1 cellular context compared by ENCODE assay signal in the genomic region with DNA sequence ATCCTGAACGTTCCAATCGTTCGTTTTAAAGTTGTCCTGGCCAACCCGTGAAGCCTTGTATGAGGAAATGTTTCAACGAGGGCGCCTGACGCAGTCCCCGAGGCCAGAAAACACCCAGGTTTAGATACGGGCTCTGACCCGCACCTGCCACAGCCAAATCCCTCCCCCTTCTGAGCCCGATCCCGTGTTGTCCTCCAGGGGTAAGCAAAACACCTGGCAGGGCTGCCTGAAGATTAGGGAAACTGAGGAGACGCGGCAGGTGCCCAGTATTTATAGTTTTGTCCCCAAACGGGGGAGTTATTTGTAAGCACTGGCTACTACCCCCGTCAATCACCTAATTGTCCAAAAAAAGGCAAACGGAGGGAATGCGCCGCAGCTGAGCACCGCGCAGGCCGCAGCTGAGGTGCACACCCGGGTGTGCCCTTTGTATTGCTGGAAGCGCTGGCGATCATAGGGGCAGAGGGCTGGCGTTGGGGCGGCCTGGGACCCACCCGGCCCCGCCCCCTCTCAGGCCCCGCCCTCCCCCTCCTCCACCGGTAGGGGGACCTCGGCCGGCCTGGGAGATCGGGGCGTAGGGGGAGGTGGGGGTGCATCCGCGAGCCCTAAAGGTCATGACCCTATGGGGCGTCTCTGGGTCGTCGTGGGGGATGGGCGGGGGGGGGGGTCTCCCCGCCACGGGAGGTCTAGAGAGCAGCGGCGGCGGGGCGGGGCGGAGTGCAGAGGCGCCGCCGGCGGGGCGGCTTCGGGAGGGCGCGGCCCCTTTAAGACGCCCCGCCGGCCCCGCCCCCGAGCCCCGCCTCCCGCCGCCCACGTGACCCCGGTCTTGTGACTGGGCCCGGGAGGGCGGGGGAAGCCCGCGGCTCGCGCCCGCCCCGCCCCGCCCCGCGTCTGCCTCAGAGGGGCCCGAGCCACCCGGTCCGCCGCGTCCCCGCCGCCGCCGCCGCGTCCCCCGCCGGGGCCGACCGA.
A peak's percentile ranks its signal among the peaks of the same experiment; 100 is the strongest.
TF ChIP-seq lines count a peak whose summit lies in the region.

A gene with protein sequence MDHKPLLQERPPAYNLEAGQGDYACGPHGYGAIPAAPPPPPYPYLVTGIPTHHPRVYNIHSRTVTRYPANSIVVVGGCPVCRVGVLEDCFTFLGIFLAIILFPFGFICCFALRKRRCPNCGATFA (plus strand): TSS at position 896 of the 966 bp plus-strand sequence. CDS start 110 bp downstream, outside the sequence.

TF ChIP-seq in HepG2, 621 proteins besides CTCF, POLR2A, EP300 and RAD21 (continued from another document and continues in another):
- TF ChIP-seq, protein P1, sequence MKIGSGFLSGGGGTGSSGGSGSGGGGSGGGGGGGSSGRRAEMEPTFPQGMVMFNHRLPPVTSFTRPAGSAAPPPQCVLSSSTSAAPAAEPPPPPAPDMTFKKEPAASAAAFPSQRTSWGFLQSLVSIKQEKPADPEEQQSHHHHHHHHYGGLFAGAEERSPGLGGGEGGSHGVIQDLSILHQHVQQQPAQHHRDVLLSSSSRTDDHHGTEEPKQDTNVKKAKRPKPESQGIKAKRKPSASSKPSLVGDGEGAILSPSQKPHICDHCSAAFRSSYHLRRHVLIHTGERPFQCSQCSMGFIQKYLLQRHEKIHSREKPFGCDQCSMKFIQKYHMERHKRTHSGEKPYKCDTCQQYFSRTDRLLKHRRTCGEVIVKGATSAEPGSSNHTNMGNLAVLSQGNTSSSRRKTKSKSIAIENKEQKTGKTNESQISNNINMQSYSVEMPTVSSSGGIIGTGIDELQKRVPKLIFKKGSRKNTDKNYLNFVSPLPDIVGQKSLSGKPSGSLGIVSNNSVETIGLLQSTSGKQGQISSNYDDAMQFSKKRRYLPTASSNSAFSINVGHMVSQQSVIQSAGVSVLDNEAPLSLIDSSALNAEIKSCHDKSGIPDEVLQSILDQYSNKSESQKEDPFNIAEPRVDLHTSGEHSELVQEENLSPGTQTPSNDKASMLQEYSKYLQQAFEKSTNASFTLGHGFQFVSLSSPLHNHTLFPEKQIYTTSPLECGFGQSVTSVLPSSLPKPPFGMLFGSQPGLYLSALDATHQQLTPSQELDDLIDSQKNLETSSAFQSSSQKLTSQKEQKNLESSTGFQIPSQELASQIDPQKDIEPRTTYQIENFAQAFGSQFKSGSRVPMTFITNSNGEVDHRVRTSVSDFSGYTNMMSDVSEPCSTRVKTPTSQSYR (CRISPR knock-in tag; IDR thresholded peaks at IDR 0.05; ENCODE audit: borderline replicate concordance) = peak; percentile 71; the same call in 1 of the 2 replicates
- peak; percentile 50; the same call in 1 of the 2 replicates for TF ChIP-seq ARNT2 (CRISPR knock-in tag; IDR thresholded peaks at IDR 0.05; ENCODE audit: low read depth)
- TF ChIP-seq ZNF614 (CRISPR knock-in tag; IDR thresholded peaks at IDR 0.05; ENCODE audit: borderline replicate concordance) = 0 out of 2 replicates have a peak, but pooled peaks have one; percentile 14
- peak; percentile 37; the same call in 1 of the 2 replicates for TF ChIP-seq BORCS8-MEF2B (CRISPR knock-in tag; IDR thresholded peaks at IDR 0.05)
- TF ChIP-seq, protein P2, sequence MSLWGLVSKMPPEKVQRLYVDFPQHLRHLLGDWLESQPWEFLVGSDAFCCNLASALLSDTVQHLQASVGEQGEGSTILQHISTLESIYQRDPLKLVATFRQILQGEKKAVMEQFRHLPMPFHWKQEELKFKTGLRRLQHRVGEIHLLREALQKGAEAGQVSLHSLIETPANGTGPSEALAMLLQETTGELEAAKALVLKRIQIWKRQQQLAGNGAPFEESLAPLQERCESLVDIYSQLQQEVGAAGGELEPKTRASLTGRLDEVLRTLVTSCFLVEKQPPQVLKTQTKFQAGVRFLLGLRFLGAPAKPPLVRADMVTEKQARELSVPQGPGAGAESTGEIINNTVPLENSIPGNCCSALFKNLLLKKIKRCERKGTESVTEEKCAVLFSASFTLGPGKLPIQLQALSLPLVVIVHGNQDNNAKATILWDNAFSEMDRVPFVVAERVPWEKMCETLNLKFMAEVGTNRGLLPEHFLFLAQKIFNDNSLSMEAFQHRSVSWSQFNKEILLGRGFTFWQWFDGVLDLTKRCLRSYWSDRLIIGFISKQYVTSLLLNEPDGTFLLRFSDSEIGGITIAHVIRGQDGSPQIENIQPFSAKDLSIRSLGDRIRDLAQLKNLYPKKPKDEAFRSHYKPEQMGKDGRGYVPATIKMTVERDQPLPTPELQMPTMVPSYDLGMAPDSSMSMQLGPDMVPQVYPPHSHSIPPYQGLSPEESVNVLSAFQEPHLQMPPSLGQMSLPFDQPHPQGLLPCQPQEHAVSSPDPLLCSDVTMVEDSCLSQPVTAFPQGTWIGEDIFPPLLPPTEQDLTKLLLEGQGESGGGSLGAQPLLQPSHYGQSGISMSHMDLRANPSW (CRISPR knock-in tag; IDR thresholded peaks at IDR 0.05; ENCODE audit: borderline replicate concordance) = no peak
- TF ChIP-seq ZNF547 (CRISPR knock-in tag; IDR thresholded peaks at IDR 0.05) = 0 out of 2 replicates have a peak, but pooled peaks have one; percentile 46
- peak; percentile 70; the same call in 1 of the 2 replicates for TF ChIP-seq ZNF788 (CRISPR knock-in tag; IDR thresholded peaks at IDR 0.05; ENCODE audit: borderline replicate concordance)
- TF ChIP-seq ZNF350 (CRISPR knock-in tag; IDR thresholded peaks at IDR 0.05; ENCODE audit: borderline replicate concordance, low read depth) = no peak
- 0 out of 2 replicates have a peak, but pooled peaks have one; percentile 35 for TF ChIP-seq ZNF343 (CRISPR knock-in tag; IDR thresholded peaks at IDR 0.05)
- TF ChIP-seq ZBTB7B (CRISPR knock-in tag; IDR thresholded peaks at IDR 0.05) = 0 out of 2 replicates have a peak, but pooled peaks have one; percentile 41
- TF ChIP-seq, protein P3, sequence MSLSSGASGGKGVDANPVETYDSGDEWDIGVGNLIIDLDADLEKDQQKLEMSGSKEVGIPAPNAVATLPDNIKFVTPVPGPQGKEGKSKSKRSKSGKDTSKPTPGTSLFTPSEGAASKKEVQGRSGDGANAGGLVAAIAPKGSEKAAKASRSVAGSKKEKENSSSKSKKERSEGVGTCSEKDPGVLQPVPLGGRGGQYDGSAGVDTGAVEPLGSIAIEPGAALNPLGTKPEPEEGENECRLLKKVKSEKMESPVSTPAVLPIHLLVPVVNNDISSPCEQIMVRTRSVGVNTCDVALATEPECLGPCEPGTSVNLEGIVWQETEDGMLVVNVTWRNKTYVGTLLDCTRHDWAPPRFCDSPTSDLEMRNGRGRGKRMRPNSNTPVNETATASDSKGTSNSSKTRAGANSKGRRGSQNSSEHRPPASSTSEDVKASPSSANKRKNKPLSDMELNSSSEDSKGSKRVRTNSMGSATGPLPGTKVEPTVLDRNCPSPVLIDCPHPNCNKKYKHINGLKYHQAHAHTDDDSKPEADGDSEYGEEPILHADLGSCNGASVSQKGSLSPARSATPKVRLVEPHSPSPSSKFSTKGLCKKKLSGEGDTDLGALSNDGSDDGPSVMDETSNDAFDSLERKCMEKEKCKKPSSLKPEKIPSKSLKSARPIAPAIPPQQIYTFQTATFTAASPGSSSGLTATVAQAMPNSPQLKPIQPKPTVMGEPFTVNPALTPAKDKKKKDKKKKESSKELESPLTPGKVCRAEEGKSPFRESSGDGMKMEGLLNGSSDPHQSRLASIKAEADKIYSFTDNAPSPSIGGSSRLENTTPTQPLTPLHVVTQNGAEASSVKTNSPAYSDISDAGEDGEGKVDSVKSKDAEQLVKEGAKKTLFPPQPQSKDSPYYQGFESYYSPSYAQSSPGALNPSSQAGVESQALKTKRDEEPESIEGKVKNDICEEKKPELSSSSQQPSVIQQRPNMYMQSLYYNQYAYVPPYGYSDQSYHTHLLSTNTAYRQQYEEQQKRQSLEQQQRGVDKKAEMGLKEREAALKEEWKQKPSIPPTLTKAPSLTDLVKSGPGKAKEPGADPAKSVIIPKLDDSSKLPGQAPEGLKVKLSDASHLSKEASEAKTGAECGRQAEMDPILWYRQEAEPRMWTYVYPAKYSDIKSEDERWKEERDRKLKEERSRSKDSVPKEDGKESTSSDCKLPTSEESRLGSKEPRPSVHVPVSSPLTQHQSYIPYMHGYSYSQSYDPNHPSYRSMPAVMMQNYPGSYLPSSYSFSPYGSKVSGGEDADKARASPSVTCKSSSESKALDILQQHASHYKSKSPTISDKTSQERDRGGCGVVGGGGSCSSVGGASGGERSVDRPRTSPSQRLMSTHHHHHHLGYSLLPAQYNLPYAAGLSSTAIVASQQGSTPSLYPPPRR (CRISPR knock-in tag; IDR thresholded peaks at IDR 0.05; ENCODE audit: borderline replicate concordance) = 0 out of 2 replicates have a peak, but pooled peaks have one; percentile 8
- 0 out of 2 replicates have a peak, but pooled peaks have one; percentile 49 for TF ChIP-seq ISX (CRISPR knock-in tag; conservative IDR thresholded peaks at IDR 0.05)
- TF ChIP-seq PHF8 (CRISPR knock-in tag; IDR thresholded peaks at IDR 0.05) = peak; percentile 79
- TF ChIP-seq, protein P4, sequence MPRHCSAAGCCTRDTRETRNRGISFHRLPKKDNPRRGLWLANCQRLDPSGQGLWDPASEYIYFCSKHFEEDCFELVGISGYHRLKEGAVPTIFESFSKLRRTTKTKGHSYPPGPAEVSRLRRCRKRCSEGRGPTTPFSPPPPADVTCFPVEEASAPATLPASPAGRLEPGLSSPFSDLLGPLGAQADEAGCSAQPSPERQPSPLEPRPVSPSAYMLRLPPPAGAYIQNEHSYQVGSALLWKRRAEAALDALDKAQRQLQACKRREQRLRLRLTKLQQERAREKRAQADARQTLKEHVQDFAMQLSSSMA (CRISPR knock-in tag; IDR thresholded peaks at IDR 0.05) = peak; percentile 54; the same call in 1 of the 2 replicates
- no peak for TF ChIP-seq ESRRA (CRISPR knock-in tag; IDR thresholded peaks at IDR 0.05; ENCODE audit: low read depth)
- TF ChIP-seq ZNF354B (CRISPR knock-in tag; IDR thresholded peaks at IDR 0.05) = 0 out of 2 replicates have a peak, but pooled peaks have one; percentile 26
- peak; percentile 86 for TF ChIP-seq SAP130 (CRISPR knock-in tag; IDR thresholded peaks at IDR 0.05; ENCODE audit: low read depth)
- 0 out of 2 replicates have a peak, but pooled peaks have one; percentile 11 for TF ChIP-seq NCOR1 (IDR thresholded peaks at IDR 0.05; ENCODE audit: borderline replicate concordance, low read length)
- TF ChIP-seq, protein P5, sequence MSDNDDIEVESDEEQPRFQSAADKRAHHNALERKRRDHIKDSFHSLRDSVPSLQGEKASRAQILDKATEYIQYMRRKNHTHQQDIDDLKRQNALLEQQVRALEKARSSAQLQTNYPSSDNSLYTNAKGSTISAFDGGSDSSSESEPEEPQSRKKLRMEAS (IDR thresholded peaks at IDR 0.05) = peak; percentile 52
- no peak for TF ChIP-seq SETDB1 (CRISPR knock-in tag; IDR thresholded peaks at IDR 0.05; ENCODE audit: borderline replicate concordance)
- TF ChIP-seq PHB2 (IDR thresholded peaks at IDR 0.05; ENCODE audit: partially characterized antibody) = no peak
- peak; percentile 45 for TF ChIP-seq PHF21A (CRISPR knock-in tag; IDR thresholded peaks at IDR 0.05)
- TF ChIP-seq YEATS4 (CRISPR knock-in tag; IDR thresholded peaks at IDR 0.05; ENCODE audit: borderline replicate concordance) = peak; percentile 8; the same call in 1 of the 2 replicates
- peak; percentile 26; the same call in 1 of the 2 replicates for TF ChIP-seq MIER3 (CRISPR knock-in tag; IDR thresholded peaks at IDR 0.05; ENCODE audit: borderline replicate concordance)
- TF ChIP-seq ZBTB38 (CRISPR knock-in tag; IDR thresholded peaks at IDR 0.05) = 0 out of 2 replicates have a peak, but pooled peaks have one; percentile 30
- TF ChIP-seq, protein P6, sequence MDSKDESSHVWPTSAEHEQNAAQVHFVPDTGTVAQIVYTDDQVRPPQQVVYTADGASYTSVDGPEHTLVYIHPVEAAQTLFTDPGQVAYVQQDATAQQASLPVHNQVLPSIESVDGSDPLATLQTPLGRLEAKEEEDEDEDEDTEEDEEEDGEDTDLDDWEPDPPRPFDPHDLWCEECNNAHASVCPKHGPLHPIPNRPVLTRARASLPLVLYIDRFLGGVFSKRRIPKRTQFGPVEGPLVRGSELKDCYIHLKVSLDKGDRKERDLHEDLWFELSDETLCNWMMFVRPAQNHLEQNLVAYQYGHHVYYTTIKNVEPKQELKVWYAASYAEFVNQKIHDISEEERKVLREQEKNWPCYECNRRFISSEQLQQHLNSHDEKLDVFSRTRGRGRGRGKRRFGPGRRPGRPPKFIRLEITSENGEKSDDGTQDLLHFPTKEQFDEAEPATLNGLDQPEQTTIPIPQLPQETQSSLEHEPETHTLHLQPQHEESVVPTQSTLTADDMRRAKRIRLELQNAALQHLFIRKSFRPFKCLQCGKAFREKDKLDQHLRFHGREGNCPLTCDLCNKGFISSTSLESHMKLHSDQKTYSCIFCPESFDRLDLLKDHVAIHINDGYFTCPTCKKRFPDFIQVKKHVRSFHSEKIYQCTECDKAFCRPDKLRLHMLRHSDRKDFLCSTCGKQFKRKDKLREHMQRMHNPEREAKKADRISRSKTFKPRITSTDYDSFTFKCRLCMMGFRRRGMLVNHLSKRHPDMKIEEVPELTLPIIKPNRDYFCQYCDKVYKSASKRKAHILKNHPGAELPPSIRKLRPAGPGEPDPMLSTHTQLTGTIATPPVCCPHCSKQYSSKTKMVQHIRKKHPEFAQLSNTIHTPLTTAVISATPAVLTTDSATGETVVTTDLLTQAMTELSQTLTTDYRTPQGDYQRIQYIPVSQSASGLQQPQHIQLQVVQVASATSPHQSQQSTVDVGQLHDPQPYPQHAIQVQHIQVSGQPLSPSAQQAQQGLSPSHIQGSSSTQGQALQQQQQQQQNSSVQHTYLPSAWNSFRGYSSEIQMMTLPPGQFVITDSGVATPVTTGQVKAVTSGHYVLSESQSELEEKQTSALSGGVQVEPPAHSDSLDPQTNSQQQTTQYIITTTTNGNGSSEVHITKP (CRISPR knock-in tag; IDR thresholded peaks at IDR 0.05; ENCODE audit: low read depth) = 0 out of 2 replicates have a peak, but pooled peaks have one; percentile 37
- TF ChIP-seq, protein P7, sequence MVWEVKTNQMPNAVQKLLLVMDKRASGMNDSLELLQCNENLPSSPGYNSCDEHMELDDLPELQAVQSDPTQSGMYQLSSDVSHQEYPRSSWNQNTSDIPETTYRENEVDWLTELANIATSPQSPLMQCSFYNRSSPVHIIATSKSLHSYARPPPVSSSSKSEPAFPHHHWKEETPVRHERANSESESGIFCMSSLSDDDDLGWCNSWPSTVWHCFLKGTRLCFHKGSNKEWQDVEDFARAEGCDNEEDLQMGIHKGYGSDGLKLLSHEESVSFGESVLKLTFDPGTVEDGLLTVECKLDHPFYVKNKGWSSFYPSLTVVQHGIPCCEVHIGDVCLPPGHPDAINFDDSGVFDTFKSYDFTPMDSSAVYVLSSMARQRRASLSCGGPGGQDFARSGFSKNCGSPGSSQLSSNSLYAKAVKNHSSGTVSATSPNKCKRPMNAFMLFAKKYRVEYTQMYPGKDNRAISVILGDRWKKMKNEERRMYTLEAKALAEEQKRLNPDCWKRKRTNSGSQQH (CRISPR knock-in tag; IDR thresholded peaks at IDR 0.05; ENCODE audit: low read depth) = no peak
- TF ChIP-seq, protein P8, sequence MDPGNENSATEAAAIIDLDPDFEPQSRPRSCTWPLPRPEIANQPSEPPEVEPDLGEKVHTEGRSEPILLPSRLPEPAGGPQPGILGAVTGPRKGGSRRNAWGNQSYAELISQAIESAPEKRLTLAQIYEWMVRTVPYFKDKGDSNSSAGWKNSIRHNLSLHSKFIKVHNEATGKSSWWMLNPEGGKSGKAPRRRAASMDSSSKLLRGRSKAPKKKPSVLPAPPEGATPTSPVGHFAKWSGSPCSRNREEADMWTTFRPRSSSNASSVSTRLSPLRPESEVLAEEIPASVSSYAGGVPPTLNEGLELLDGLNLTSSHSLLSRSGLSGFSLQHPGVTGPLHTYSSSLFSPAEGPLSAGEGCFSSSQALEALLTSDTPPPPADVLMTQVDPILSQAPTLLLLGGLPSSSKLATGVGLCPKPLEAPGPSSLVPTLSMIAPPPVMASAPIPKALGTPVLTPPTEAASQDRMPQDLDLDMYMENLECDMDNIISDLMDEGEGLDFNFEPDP (CRISPR knock-in tag; conservative IDR thresholded peaks at IDR 0.05) = no peak
- TF ChIP-seq REPIN1 (CRISPR knock-in tag; IDR thresholded peaks at IDR 0.05; ENCODE audit: borderline replicate concordance, low read depth) = peak; percentile 33; the same call in 1 of the 2 replicates
- TF ChIP-seq TBL1XR1 (IDR thresholded peaks at IDR 0.05; ENCODE audit: borderline replicate concordance, low read length, partially characterized antibody) = peak; percentile 39
- TF ChIP-seq KDM6A (CRISPR knock-in tag; IDR thresholded peaks at IDR 0.05; ENCODE audit: low read depth) = no peak
